ENCODE assay signal across 8 cellular contexts in genomic region chr12:109264095-109264942, GRCh38. TPM values are rescaled to one million over a fixed set of nuclear protein-coding genes. Genes with fewer than 3 reads are reported as not detected.
DNase-seq lines count a peak whose midpoint lies in the region; ATAC-seq and TF ChIP-seq lines count a peak whose summit lies in the region.

No MANE protein-coding gene starts in this region.

- DNase-seq in NCI-H1417 (lab: John Stamatoyannopoulos, UW) = peak; percentile 18 to 95 (median 57)
- DNase-seq in NCI-H1417 treated with DMSO at 0.1 percent for 48 hours (lab: John Stamatoyannopoulos, UW) = no peak
- DNase-seq in NAMALWA (ENCODE audit: low spot score) = peak; percentile 87
- DNase-seq in SKM-1 (lab: John Stamatoyannopoulos, UW; ENCODE audit: unreplicated experiment) = peak; percentile 26
- peak in 1 of 2 donors; percentile 68 for DNase-seq in breast epithelium (ENCODE audit: low spot score in 2 of 2)
- no peak for DNase-seq in kidney epithelial cell (ENCODE audit: low read depth)
- peak in 2 of 3 experiments; percentile 8 to 12 for DNase-seq in stimulated activated CD4-positive, alpha-beta T cell treated with anti-CD3 and anti-CD28 coated beads, TNF-alpha, amount 100 ng/mL, for 4 hours (ENCODE audit: low read depth in 3 of 3)

- peaks cover 0 to 6% of the 10 kb centered on the region in 2 donors for H3K9me3 ChIP-seq in breast epithelium

- H3K27me3 ChIP-seq in breast epithelium (no peaks in the 10 kb centered on the region), kidney epithelial cell (ENCODE audit: control insufficient read depth, insufficient read depth, low read length) (no peaks in the 10 kb centered on the region)

- intact Hi-C loops in breast epithelium (cut with DNase I; ENCODE audit: low total_unique reads) = no loop called here

- no peak overlapping the region for H3K27ac ChIP-seq in breast epithelium

- no peak for ATAC-seq in GM19455 (IDR thresholded peaks at IDR 0.05; ENCODE audit: unreplicated experiment)

- H3K4me1 ChIP-seq in breast epithelium = no peaks in the 10 kb centered on the region

- peak in 2 of 3 donors; percentile 45 for TF ChIP-seq CTCF in breast epithelium (IDR thresholded peaks at IDR 0.05)
- TF ChIP-seq CTCF in kidney epithelial cell (IDR thresholded peaks at IDR 0.05; ENCODE audit: insufficient read depth, low read length, poor library complexity, severe bottlenecking) = peak; percentile 85

- H3K36me3 ChIP-seq in breast epithelium (peaks cover 23% of the 10 kb centered on the region), kidney epithelial cell (ENCODE audit: control insufficient read depth, insufficient read depth, low read length) (no peaks in the 10 kb centered on the region)

- no peak for TF ChIP-seq POLR2A in breast epithelium (IDR thresholded peaks at IDR 0.05)

- H3K4me3 ChIP-seq in breast epithelium (no peak overlapping the region), kidney epithelial cell (ENCODE audit: low read depth, low read length) (no peak overlapping the region)

RNA-seq across cellular contexts. Expression of gene FOXN4, which starts 44.8 kb away (rescaled TPM):
- not detected for total RNA-seq in breast epithelium
- total RNA-seq in kidney epithelial cell = not detected in 2 replicates

Comparison
In these comparisons a context has a peak if more than half of its experiments do, and no peak if none do; other contexts are left out.
1. DNase-seq: peak in NCI-H1417 (3 of 3), NAMALWA (single experiment), SKM-1 (single experiment) and stimulated activated CD4-positive, alpha-beta T cell treated with anti-CD3 and anti-CD28 coated beads, TNF-alpha, amount 100 ng/mL, for 4 hours (2 of 3); none in NCI-H1417 treated with DMSO at 0.1 percent for 48 hours (single experiment) and kidney epithelial cell (single experiment).